ENCODE assay signal across 25 cellular contexts in the genomic region with DNA sequence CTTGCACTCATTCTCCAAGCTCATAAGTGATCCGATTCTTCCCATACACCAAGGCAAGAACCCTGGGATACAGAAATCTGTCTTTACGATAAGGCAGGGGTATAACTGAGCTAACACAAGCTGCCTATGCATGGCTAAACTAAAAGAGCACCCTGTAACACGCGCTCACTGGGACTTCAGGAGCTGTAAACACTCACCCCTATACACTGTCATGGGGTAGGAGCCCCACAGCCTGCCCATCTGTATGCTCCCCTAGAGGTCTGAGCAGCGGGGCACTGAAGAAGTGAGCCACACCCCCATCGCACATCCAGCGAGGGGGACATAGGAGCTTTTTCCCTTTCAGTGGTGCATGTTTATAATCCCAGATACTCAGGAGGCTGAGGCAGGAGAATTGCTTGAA. TPM values are rescaled to one million over a fixed set of nuclear protein-coding genes. Genes with fewer than 3 reads are reported as not detected.
DNase-seq lines count a peak whose midpoint lies in the region; ATAC-seq and TF ChIP-seq lines count a peak whose summit lies in the region.
"Had no signal": no experiment of that assay in that cellular context is flagged by ENCODE, and none has a peak within 500 bp of the region (broad histone marks: within the 10 kb centered on the region; RNA-seq: fewer than 3 reads in every experiment).

No MANE protein-coding gene starts in this region.

- peaks cover 33% of the 10 kb centered on the region for H3K4me1 ChIP-seq in ES-I3 (ENCODE audit: insufficient read depth, low read length)
- H3K4me1 ChIP-seq in HUES64 (ENCODE audit: insufficient read depth, low read length), result peaks cover 41% of the 10 kb centered on the region
- H3K4me1 ChIP-seq in endodermal cell (ENCODE audit: control insufficient read depth, insufficient read depth, low read length), result no peaks in the 10 kb centered on the region
- H3K4me1 ChIP-seq in neural progenitor cell, result peaks cover 13% of the 10 kb centered on the region
- H3K4me1 ChIP-seq in colonic mucosa, result no peaks in the 10 kb centered on the region
- peaks cover 18% of the 10 kb centered on the region for H3K4me1 ChIP-seq in GM23248 (ENCODE audit: insufficient read depth)
- H3K4me1 ChIP-seq: SJCRH30 had no signal

- DNase-seq in endodermal cell (peak; percentile 54), neural progenitor cell (ENCODE audit: low spot score) (no peak), colonic mucosa (no peak), GM23248 (no peak), HuH-7 (ENCODE audit: low spot score) (no peak)
- DNase-seq: CD4-positive, alpha-beta T cell; DMS53; GDM1; HFFc6; NCI-H1048; NCI-H1436; NCI-H187; NCI-H2081 treated with DMSO at 0.1 percent for 48 hours; NCI-H2171; NCI-H226; NCI-H510A; SJCRH30 had no signal

- H3K9ac ChIP-seq in ES-I3 (ENCODE audit: low read depth, low read length), result peak overlapping the region; percentile 8; the same call in 1 of the 2 replicates
- 0 out of 2 replicates have a peak overlapping the region, but pooled peaks have one; percentile 3 for H3K9ac ChIP-seq in HUES64 (ENCODE audit: low read depth, low read length)
- no peak overlapping the region for H3K9ac ChIP-seq in endodermal cell (ENCODE audit: extremely low read depth, low read length, poor library complexity, severe bottlenecking)
- no peak overlapping the region for H3K9ac ChIP-seq in neural progenitor cell
- H3K9ac ChIP-seq in colonic mucosa (ENCODE audit: low read depth in 2 of 2, low read length in 2 of 2), result no peak overlapping the region
- H3K9ac ChIP-seq in GM23248, result no peak overlapping the region
- H3K9ac ChIP-seq: BLaER1 treated with 17β-estradiol and CSF1 and Interleukin-3, amounts not matched to agents 10 nM and 100 nM had no signal

- H3K4me3 ChIP-seq in HUES64 (ENCODE audit: low read length), result no peak overlapping the region
- H3K4me3 ChIP-seq in endodermal cell (ENCODE audit: low read length), result no peak overlapping the region
- no peak overlapping the region for H3K4me3 ChIP-seq in neural progenitor cell
- no peak overlapping the region for H3K4me3 ChIP-seq in colonic mucosa
- H3K4me3 ChIP-seq in GM23248, result no peak overlapping the region
- H3K4me3 ChIP-seq: BLaER1 treated with 17β-estradiol and CSF1 and Interleukin-3, amounts not matched to agents 10 nM and 100 nM; GM12878; HAP-1; SJCRH30 had no signal

- H4K20me1 ChIP-seq in neural progenitor cell (ENCODE audit: low read depth), result no peaks in the 10 kb centered on the region
- no peaks in the 10 kb centered on the region for H4K20me1 ChIP-seq in GM23248 (ENCODE audit: insufficient read depth)
- H4K20me1 ChIP-seq: BLaER1 treated with 17β-estradiol and CSF1 and Interleukin-3, amounts not matched to agents 10 nM and 100 nM had no signal

- no peaks in the 10 kb centered on the region for H3K9me3 ChIP-seq in ES-I3 (ENCODE audit: control insufficient read depth, insufficient read depth, low read length)
- no peaks in the 10 kb centered on the region; the same call in 1 of the 2 replicates for H3K9me3 ChIP-seq in HUES64 (ENCODE audit: insufficient read depth, low read depth, low read length)
- no peaks in the 10 kb centered on the region for H3K9me3 ChIP-seq in endodermal cell (ENCODE audit: control insufficient read depth, low read length)
- H3K9me3 ChIP-seq in neural progenitor cell (ENCODE audit: low read depth), result no peaks in the 10 kb centered on the region
- no peaks in the 10 kb centered on the region for H3K9me3 ChIP-seq in colonic mucosa
- no peaks in the 10 kb centered on the region for H3K9me3 ChIP-seq in GM23248 (ENCODE audit: low read depth)
- H3K9me3 ChIP-seq: HAP-1, SJCRH30 had no signal

- H3K27ac ChIP-seq in HUES64 (ENCODE audit: low read depth, low read length) (no peak overlapping the region), endodermal cell (ENCODE audit: low read depth, low read length) (no peak overlapping the region), neural progenitor cell (no peak overlapping the region), colonic mucosa (no peak overlapping the region), GM23248 (no peak overlapping the region)
- H3K27ac ChIP-seq: BLaER1 treated with 17β-estradiol and CSF1 and Interleukin-3, amounts not matched to agents 10 nM and 100 nM; SJCRH30 had no signal

- H3K4me3 Mint-ChIP-seq in endodermal cell, result peak overlapping the region; percentile 45
- H3K4me3 Mint-ChIP-seq in neural progenitor cell, result no peak overlapping the region
- H3K4me3 Mint-ChIP-seq: CD4-positive, alpha-beta T cell; HFFc6 had no signal

- H3K4me1 Mint-ChIP-seq in endodermal cell (peaks cover 31% of the 10 kb centered on the region), neural progenitor cell (peaks cover 3% of the 10 kb centered on the region)

- H3K4me2 ChIP-seq in neural progenitor cell (peak overlapping the region; percentile 8), GM23248 (ENCODE audit: unreplicated experiment) (no peak overlapping the region)

- no peaks in the 10 kb centered on the region for H3K27me3 ChIP-seq in HUES64 (ENCODE audit: insufficient read depth, low read length)
- no peaks in the 10 kb centered on the region for H3K27me3 ChIP-seq in endodermal cell (ENCODE audit: control insufficient read depth, insufficient read depth, low read length, poor library complexity, severe bottlenecking)
- no peaks in the 10 kb centered on the region for H3K27me3 ChIP-seq in neural progenitor cell
- no peaks in the 10 kb centered on the region for H3K27me3 ChIP-seq in colonic mucosa
- H3K27me3 ChIP-seq in GM23248 (replicated peaks; ENCODE audit: insufficient read depth), result no peaks in the 10 kb centered on the region
- H3K27me3 ChIP-seq: BLaER1 treated with 17β-estradiol and CSF1 and Interleukin-3, amounts not matched to agents 10 nM and 100 nM; SJCRH30 had no signal

- ATAC-seq in GM18502 (IDR thresholded peaks at IDR 0.05; ENCODE audit: poor library complexity, unreplicated experiment), result no peak
- ATAC-seq: GM12878, Right ventricle myocardium inferior, SK-N-SH treated with all-trans-retinoic acid at 6 μM for 48 hours had no signal

- H3K27ac Mint-ChIP-seq in endodermal cell, result peak overlapping the region; percentile 73
- no peak overlapping the region for H3K27ac Mint-ChIP-seq in neural progenitor cell
- H3K27ac Mint-ChIP-seq: CD4-positive, alpha-beta T cell; HFFc6 had no signal

- H3K9me2 ChIP-seq in GM23248 (ENCODE audit: insufficient read depth), result no peaks in the 10 kb centered on the region

- H3F3A ChIP-seq in neural progenitor cell (ENCODE audit: low read depth) (peaks cover 11% of the 10 kb centered on the region), GM23248 (ENCODE audit: insufficient read depth) (peaks cover 13% of the 10 kb centered on the region)

- in situ Hi-C loops in GM23248 (cut with MboI), result no loop called here

- 83% methylated on average over 7 of the region's 7 CpGs for WGBS in HUES64
- WGBS in endodermal cell (ENCODE audit: insufficient coverage in 1 of 2, insufficient read length in 1 of 2), 2 experiments, result 90 to 92% methylated on average over 4 to 7 of the region's 7 CpGs
- 89 to 93% methylated on average over 7 of the region's 7 CpGs for WGBS in GM23248 (ENCODE audit: low coverage in 1 of 2, low lambda C conversion rate in 2 of 2, missing lambda C conversion rate in 2 of 2), 2 experiments

- H3K36me3 ChIP-seq in ES-I3 (ENCODE audit: insufficient read depth, low read length) (no peaks in the 10 kb centered on the region), HUES64 (ENCODE audit: insufficient read depth, low read length) (no peaks in the 10 kb centered on the region; the same call in 1 of the 2 replicates), endodermal cell (ENCODE audit: control insufficient read depth, insufficient read depth, low read length) (no peaks in the 10 kb centered on the region), neural progenitor cell (no peaks in the 10 kb centered on the region), colonic mucosa (no peaks in the 10 kb centered on the region), GM23248 (ENCODE audit: low read depth) (no peaks in the 10 kb centered on the region)
- H3K36me3 ChIP-seq: HAP-1 had no signal

- intact Hi-C loops in colonic mucosa (cut with DNase I), result no loop called here

- H3K9me3 Mint-ChIP-seq in endodermal cell (peaks cover 6% of the 10 kb centered on the region), neural progenitor cell (no peaks in the 10 kb centered on the region)
- H3K9me3 Mint-ChIP-seq: CD4-positive, alpha-beta T cell; HFFc6 had no signal

- H3K79me2 ChIP-seq in neural progenitor cell (ENCODE audit: low read depth), result peaks cover 6% of the 10 kb centered on the region
- H3K79me2 ChIP-seq in GM23248 (ENCODE audit: insufficient read depth), result peaks cover 7% of the 10 kb centered on the region; the same call in 1 of the 2 replicates

- H3K36me3 Mint-ChIP-seq in endodermal cell (ENCODE audit: low read depth) (peaks cover 14% of the 10 kb centered on the region), neural progenitor cell (peaks cover 4% of the 10 kb centered on the region)

- H2AFZ ChIP-seq in neural progenitor cell (replicated peaks) (no peak overlapping the region), GM23248 (no peak overlapping the region)

- TF ChIP-seq CTCF in endodermal cell (conservative IDR thresholded peaks at IDR 0.05) (no peak), neural progenitor cell (IDR thresholded peaks at IDR 0.05) (no peak), colonic mucosa (IDR thresholded peaks at IDR 0.05) (no peak)

- H3K27me3 Mint-ChIP-seq in endodermal cell (ENCODE audit: insufficient read depth) (no peaks in the 10 kb centered on the region), neural progenitor cell (ENCODE audit: insufficient read depth, low read depth) (no peaks in the 10 kb centered on the region)
- H3K27me3 Mint-ChIP-seq: CD4-positive, alpha-beta T cell had no signal

RNA-seq across cellular contexts. Expression of a gene that starts 46.7 kb away (rescaled TPM):
- polyA plus RNA-seq in HUES64 (2013, experiment 1 of 2), result 36.3 TPM
- polyA plus RNA-seq in HUES64 (2013, experiment 2 of 2), result 34.1 TPM
- total RNA-seq in endodermal cell (10 to 100 TPM; 20.3 to 33.6 TPM), neural progenitor cell (ENCODE audit: low replicate concordance) (25.3 and 29.2 TPM in 2 replicates), colonic mucosa (10 to 100 TPM; 19.4 to 20.0 TPM)
- polyA plus RNA-seq in endodermal cell (2013, experiment 1 of 2), result 17.6 TPM
- 13.4 TPM for polyA plus RNA-seq in endodermal cell (2013, experiment 2 of 2)
- 17.8 and 38.5 TPM in 2 replicates for total RNA-seq in GM23248 (2014; rRNA removed; shearing (Covaris generic))
- 27.2 and 31.5 TPM in 2 replicates for polyA plus RNA-seq in GM23248 (2016; fragmentation: Nextera tagmentation; extraction: Ambion mirVana)

RNA-seq across cellular contexts. Expression of a gene that starts 47.0 kb away (rescaled TPM):
- polyA plus RNA-seq in HUES64 (2013, experiment 1 of 2), result 13.1 TPM
- polyA plus RNA-seq in HUES64 (2013, experiment 2 of 2), result 13.8 TPM
- total RNA-seq in endodermal cell, result 10 to 100 TPM; 22.7 to 31.7 TPM
- polyA plus RNA-seq in endodermal cell (2013, experiment 1 of 2), result 22.7 TPM
- polyA plus RNA-seq in endodermal cell (2013, experiment 2 of 2), result 17.8 TPM
- 38.4 and 53.8 TPM in 2 replicates for total RNA-seq in neural progenitor cell (ENCODE audit: low replicate concordance)
- 10 to 100 TPM in 1 of 2 donors, 1 to 10 TPM in 1; 9.7 to 10.2 TPM for total RNA-seq in colonic mucosa
- total RNA-seq in GM23248 (2014; rRNA removed; shearing (Covaris generic)), result 14.4 and 17.6 TPM in 2 replicates
- 9.9 and 10.6 TPM in 2 replicates for polyA plus RNA-seq in GM23248 (2016; fragmentation: Nextera tagmentation; extraction: Ambion mirVana)

Comparison
In these comparisons a context has a peak if more than half of its experiments do, and no peak if none do; other contexts are left out.
1. H3K9ac ChIP-seq: peak in ES-I3 (single experiment) and HUES64 (single experiment); none in endodermal cell (single experiment), neural progenitor cell (single experiment), colonic mucosa (0 of 2) and GM23248 (single experiment).